In genomic region chr3:150220041-150220440, GRCh38 we compare ENCODE assay signal across 18 cellular contexts.
"Had no signal": no experiment of that assay in that cellular context is flagged by ENCODE, and none has a peak within 500 bp of the region (broad histone marks: within the 10 kb centered on the region; RNA-seq: fewer than 3 reads in every experiment).

No MANE protein-coding gene starts in this region.

- H3K4me3 ChIP-seq: left lung, prostate gland had no signal

- H3K36me3 ChIP-seq: left lung, neural progenitor cell, prostate gland, right atrium auricular region had no signal

- H3K9me3 ChIP-seq: prostate gland, right atrium auricular region had no signal

- H3K4me1 ChIP-seq: prostate gland had no signal

- H3K27ac ChIP-seq: coronary artery, left lung, neural progenitor cell, prostate gland, right atrium auricular region had no signal

- DNase-seq: activated CD4-positive, alpha-beta T cell treated with anti-CD3 and anti-CD28 coated beads, Interleukin-2, amount 50 U/mL, for 1 hour; activated CD8-positive, alpha-beta memory T cell treated with anti-CD3 and anti-CD28 coated beads, Interleukin-2, amount 50 U/mL, for 4 hours; activated naive CD4-positive, alpha-beta T cell treated with anti-CD3 and anti-CD28 coated beads, Interleukin-2, amount 50 U/mL, for 16 hours; activated T-cell treated with anti-CD3 and anti-CD28 coated beads, Interleukin-2, amount 50 U/mL, for 4 hours; aorta; foreskin melanocyte; left lung; stimulated activated CD4-positive, alpha-beta T cell treated with anti-CD3 and anti-CD28 coated beads, Interleukin-12 subunit alpha, Interleukin-12 subunit beta, amount 100 ng/mL, for 4 hours; stimulated activated CD4-positive, alpha-beta T cell treated with anti-CD3 and anti-CD28 coated beads, Interleukin-1b, Interleukin-23, amount 100 ng/mL, for 48 hours; stimulated activated CD8-positive, alpha-beta memory T cell treated with anti-CD3 and anti-CD28 coated beads, Interleukin-4, amount 100 ng/mL, for 48 hours; stimulated activated naive CD4-positive, alpha-beta T cell; T-helper 9 cell had no signal

- H3K9ac ChIP-seq: neural progenitor cell had no signal

- H3K36me3 Mint-ChIP-seq: neural progenitor cell had no signal

- ATAC-seq: activated CD4-positive, CD25-positive, alpha-beta regulatory T cell treated with anti-CD3 and anti-CD28 coated beads, Interleukin-2, amount 50 U/mL, for 24 hours; activated T-cell treated with anti-CD3 and anti-CD28 coated beads, Interleukin-2, amount 50 U/mL, for 4 hours had no signal

- H3K27ac Mint-ChIP-seq: neural progenitor cell had no signal

- H3K27me3 ChIP-seq: right atrium auricular region had no signal

- H3K4me3 Mint-ChIP-seq: activated T-cell treated with anti-CD3 and anti-CD28 coated beads, Interleukin-2, amount 50 U/mL, for 4 hours; central memory CD8-positive, alpha-beta T cell had no signal

- H3K9me3 Mint-ChIP-seq: activated T-cell treated with anti-CD3 and anti-CD28 coated beads, Interleukin-2, amount 50 U/mL, for 4 hours; central memory CD8-positive, alpha-beta T cell had no signal
